20 cellular contexts compared by ENCODE assay signal in the genomic region with DNA sequence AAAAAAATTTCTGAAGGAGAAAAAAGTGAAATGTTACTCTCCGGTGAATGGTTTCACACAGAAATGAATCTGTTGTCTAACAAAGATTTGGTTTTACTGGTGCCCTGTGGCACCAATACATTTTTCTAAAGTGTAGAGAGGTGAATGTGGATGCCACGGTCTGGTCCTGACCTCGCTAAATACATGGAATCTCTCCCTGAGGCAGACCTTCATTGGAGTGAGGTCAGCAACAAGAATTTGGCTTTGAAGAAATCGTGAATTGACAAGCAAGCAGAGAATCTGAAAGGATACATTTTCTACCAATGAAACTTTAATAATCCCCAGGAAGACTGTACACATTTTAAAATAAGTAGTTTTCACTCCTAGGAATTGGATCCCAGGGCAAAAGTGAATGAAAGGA.
"Had no signal": no experiment of that assay in that cellular context is flagged by ENCODE, and none has a peak within 500 bp of the region (broad histone marks: within the 10 kb centered on the region; RNA-seq: fewer than 3 reads in every experiment).

No MANE protein-coding gene starts in this region.

- H3K4me1 Mint-ChIP-seq: activated CD4-positive, alpha-beta memory T cell treated with anti-CD3 and anti-CD28 coated beads, Interleukin-2, amount 10 ng/mL, durations not matched to agents 7 days and 5 days; activated CD4-positive, alpha-beta T cell treated with anti-CD3 and anti-CD28 coated beads for 36 hours; activated naive CD4-positive, alpha-beta T cell treated with anti-CD3 and anti-CD28 coated beads, Interleukin-2, amount 50 U/mL, for 24 hours; naive thymus-derived CD4-positive, alpha-beta T cell; T-helper 17 cell had no signal

- H3K36me3 Mint-ChIP-seq: naive thymus-derived CD4-positive, alpha-beta T cell had no signal

- DNase-seq: activated CD4-positive, alpha-beta memory T cell treated with anti-CD3 and anti-CD28 coated beads, Interleukin-2, amount 10 ng/mL, durations not matched to agents 7 days and 5 days; activated CD4-positive, alpha-beta T cell treated with anti-CD3 and anti-CD28 coated beads for 36 hours; activated effector memory CD4-positive, alpha-beta T cell treated with Interleukin-2 at 50 U/mL for 16 hours; activated T-cell treated with anti-CD3 and anti-CD28 coated beads, Interleukin-2, amount 50 U/mL, for 4 hours; adrenal gland; effector CD4-positive, alpha-beta T cell; esophagus squamous epithelium; heart left ventricle; left cardiac atrium; lower lobe of right lung; naive thymus-derived CD4-positive, alpha-beta T cell; right cardiac atrium; small intestine; stimulated activated CD4-positive, alpha-beta T cell treated with anti-CD3 and anti-CD28 coated beads, Interleukin-4, amount 100 ng/mL, for 24 hours; stimulated activated CD8-positive, alpha-beta memory T cell treated with anti-CD3 and anti-CD28 coated beads, Interleukin-4, amount 100 ng/mL, for 48 hours; stimulated activated naive CD8-positive, alpha-beta T cell treated with anti-CD3 and anti-CD28 coated beads, Interleukin-15, Interleukin-2, amounts not matched to agents 100 U/mL and 50 U/mL, for 24 hours; T-helper 17 cell had no signal

- H3K27ac ChIP-seq: adrenal gland, lower lobe of right lung, suprapubic skin had no signal

- H3K4me3 ChIP-seq: adrenal gland, coronary artery, esophagus squamous epithelium, heart left ventricle, lower lobe of right lung, suprapubic skin had no signal

- H3K36me3 ChIP-seq: adrenal gland, esophagus squamous epithelium, heart left ventricle, lower lobe of right lung, suprapubic skin had no signal

- H3K4me1 ChIP-seq: adrenal gland, esophagus squamous epithelium, lower lobe of right lung, suprapubic skin had no signal

- H3K27me3 ChIP-seq: adrenal gland, esophagus squamous epithelium, heart left ventricle, suprapubic skin had no signal

- H3K9me3 Mint-ChIP-seq: activated CD4-positive, alpha-beta memory T cell treated with anti-CD3 and anti-CD28 coated beads, Interleukin-2, amount 10 ng/mL, durations not matched to agents 7 days and 5 days; activated T-cell treated with anti-CD3 and anti-CD28 coated beads, Interleukin-2, amount 50 U/mL, for 4 hours had no signal

- H3K27ac Mint-ChIP-seq: activated CD4-positive, alpha-beta memory T cell treated with anti-CD3 and anti-CD28 coated beads, Interleukin-2, amount 10 ng/mL, durations not matched to agents 7 days and 5 days; activated CD4-positive, alpha-beta T cell treated with anti-CD3 and anti-CD28 coated beads for 36 hours; activated naive CD4-positive, alpha-beta T cell treated with anti-CD3 and anti-CD28 coated beads, Interleukin-2, amount 50 U/mL, for 24 hours; naive thymus-derived CD4-positive, alpha-beta T cell; T-helper 17 cell had no signal

- ATAC-seq: activated CD4-positive, alpha-beta T cell treated with anti-CD3 and anti-CD28 coated beads for 36 hours; activated T-cell treated with anti-CD3 and anti-CD28 coated beads, Interleukin-2, amount 50 U/mL, for 4 hours; heart left ventricle; left cardiac atrium; lower lobe of right lung; naive thymus-derived CD4-positive, alpha-beta T cell; right cardiac atrium; stimulated activated naive CD8-positive, alpha-beta T cell treated with anti-CD3 and anti-CD28 coated beads, Interleukin-15, Interleukin-2, amounts not matched to agents 100 U/mL and 50 U/mL, for 24 hours; T-helper 17 cell had no signal

- H3K27me3 Mint-ChIP-seq: T-helper 17 cell had no signal

- H3K4me3 Mint-ChIP-seq: activated CD4-positive, alpha-beta memory T cell treated with anti-CD3 and anti-CD28 coated beads, Interleukin-2, amount 10 ng/mL, durations not matched to agents 7 days and 5 days; activated CD4-positive, alpha-beta T cell treated with anti-CD3 and anti-CD28 coated beads for 36 hours; activated naive CD4-positive, alpha-beta T cell treated with anti-CD3 and anti-CD28 coated beads, Interleukin-2, amount 50 U/mL, for 24 hours; activated T-cell treated with anti-CD3 and anti-CD28 coated beads, Interleukin-2, amount 50 U/mL, for 4 hours; naive thymus-derived CD4-positive, alpha-beta T cell; T-helper 17 cell had no signal

- H3K9me3 ChIP-seq: adrenal gland, esophagus squamous epithelium, lower lobe of right lung, suprapubic skin had no signal
